In the genomic region with DNA sequence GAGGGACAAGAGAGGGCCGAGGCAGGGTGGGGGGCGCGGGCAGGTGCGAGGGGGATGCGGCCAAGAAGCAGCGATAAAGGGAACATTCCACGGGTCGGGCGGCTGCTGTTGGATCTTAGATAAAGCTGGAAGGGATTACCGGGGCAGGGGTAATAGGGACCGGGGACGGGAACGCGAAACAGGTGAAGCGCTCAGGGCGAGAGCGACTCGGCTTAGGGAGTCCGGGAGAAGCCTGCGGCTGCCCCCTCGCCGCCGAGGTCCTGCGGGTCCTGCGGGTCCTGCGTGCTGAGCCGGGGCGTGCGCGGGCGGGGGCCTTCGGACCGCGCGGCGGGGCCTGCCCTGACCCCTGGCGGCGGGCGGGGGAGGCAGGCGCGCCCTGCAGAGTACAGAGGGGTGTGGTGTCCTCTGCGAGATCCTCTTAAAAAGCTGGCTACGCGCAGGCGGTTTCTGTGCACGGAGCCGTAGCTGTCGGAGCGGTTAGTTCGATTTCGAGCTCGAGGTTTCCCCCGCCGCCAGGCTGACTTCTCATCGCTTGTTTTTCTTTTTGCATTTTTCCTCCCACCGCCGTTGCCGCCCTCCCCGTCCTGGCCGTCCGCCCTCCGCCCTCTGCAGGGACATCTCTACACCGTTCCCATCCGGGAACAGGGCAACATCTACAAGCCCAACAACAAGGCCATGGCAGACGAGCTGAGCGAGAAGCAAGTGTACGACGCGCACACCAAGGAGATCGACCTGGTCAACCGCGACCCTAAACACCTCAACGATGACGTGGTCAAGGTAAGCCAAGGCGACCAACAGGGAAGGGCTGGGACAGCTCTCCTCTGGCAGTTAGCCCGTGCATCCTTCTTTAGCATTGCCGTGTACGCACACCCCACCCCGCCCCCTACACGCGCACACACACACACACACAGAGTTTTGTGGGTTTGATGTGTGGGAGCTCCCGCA, we compare ENCODE assay signal across 8 cellular contexts. TPM values are rescaled to one million over a fixed set of nuclear protein-coding genes. Genes with fewer than 3 reads are reported as not detected.
DNase-seq lines count a peak whose midpoint lies in the region; ATAC-seq and TF ChIP-seq lines count a peak whose summit lies in the region.

No MANE protein-coding gene starts in this region.

- peak; percentile 53 for TF ChIP-seq CTCF in cardiac muscle cell (IDR thresholded peaks at IDR 0.05; ENCODE audit: low read depth, low read length)
- peak; percentile 57 to 83 (median 77) for TF ChIP-seq CTCF in ovary (IDR thresholded peaks at IDR 0.05)
- peak; percentile 43 to 85 (median 55) for TF ChIP-seq CTCF in vagina (IDR thresholded peaks at IDR 0.05)

- H3K27ac Mint-ChIP-seq in activated naive CD8-positive, alpha-beta T cell treated with anti-CD3 and anti-CD28 coated beads for 36 hours: no peak overlapping the region

- no peaks in the 10 kb centered on the region for H3K36me3 Mint-ChIP-seq in activated naive CD8-positive, alpha-beta T cell treated with anti-CD3 and anti-CD28 coated beads for 36 hours

- no peaks in the 10 kb centered on the region for H3K36me3 ChIP-seq in cardiac muscle cell
- H3K36me3 ChIP-seq in ovary: no peaks in the 10 kb centered on the region
- H3K36me3 ChIP-seq in vagina: peaks cover 0 to 14% of the 10 kb centered on the region in 2 donors

- in situ Hi-C loops in SK-MEL-5 (cut with HindIII; ENCODE audit: low pct_unique_long_range_greater_than_20kb, low sequenced_read_pairs): no loop called here

- no peak for TF ChIP-seq EP300 in ovary (IDR thresholded peaks at IDR 0.05)

- peaks cover 28% of the 10 kb centered on the region for H3K4me1 Mint-ChIP-seq in activated naive CD8-positive, alpha-beta T cell treated with anti-CD3 and anti-CD28 coated beads for 36 hours

- H3K9me3 ChIP-seq in cardiac muscle cell (ENCODE audit: low read depth): no peaks in the 10 kb centered on the region
- no peaks in the 10 kb centered on the region for H3K9me3 ChIP-seq in ovary
- H3K9me3 ChIP-seq in vagina: no peaks in the 10 kb centered on the region

- DNase-seq in DMS 273 (lab: John Stamatoyannopoulos, UW; ENCODE audit: unreplicated experiment) (peak; percentile 89), SK-MEL-5 (ENCODE audit: low read depth, low spot score) (peak; percentile 85), cardiac muscle cell (ENCODE audit: low read depth in 1 of 2, low spot score in 1 of 2) (peak; percentile 84 to 89), ovary (peak; percentile 78 to 89 (median 82)), vagina (ENCODE audit: extremely low spot score in 2 of 2) (peak in 1 of 2 donors; percentile 90)
- peak; percentile 78 for DNase-seq in activated naive CD8-positive, alpha-beta T cell treated with anti-CD3 and anti-CD28 coated beads for 36 hours

- ATAC-seq in GM19468 (IDR thresholded peaks at IDR 0.05; ENCODE audit: extremely low read depth, unreplicated experiment) (peak; percentile 91), HG03571 (IDR thresholded peaks at IDR 0.05; ENCODE audit: unreplicated experiment) (peak; percentile 92)

- no peak overlapping the region for H3K27ac ChIP-seq in cardiac muscle cell
- peak overlapping the region; percentile 54 to 73 for H3K27ac ChIP-seq in ovary
- H3K27ac ChIP-seq in vagina: peak overlapping the region; percentile 98

- WGBS in ovary, 3 donors: 1% methylated on average over 78 to 82 of the region's 82 CpGs

- peaks cover 47% of the 10 kb centered on the region for H3K27me3 ChIP-seq in cardiac muscle cell
- H3K27me3 ChIP-seq in ovary: no peaks in the 10 kb centered on the region
- H3K27me3 ChIP-seq in vagina: no peaks in the 10 kb centered on the region

- peaks cover 81% of the 10 kb centered on the region for H3K27me3 Mint-ChIP-seq in activated naive CD8-positive, alpha-beta T cell treated with anti-CD3 and anti-CD28 coated beads for 36 hours

- no peaks in the 10 kb centered on the region for H3K9me3 Mint-ChIP-seq in activated naive CD8-positive, alpha-beta T cell treated with anti-CD3 and anti-CD28 coated beads for 36 hours

- intact Hi-C loops in ovary (cut with DNase I): loop anchor here in 3 of 4 donors (2.0 to 10.0 kb wide), 7 partner anchors 33 to 264 kb away; no protein-coding TSS in a partner anchor
- intact Hi-C loops in vagina (cut with DNase I): loop anchor here (2.0 to 5.0 kb wide), 2 partner anchors 56 to 255 kb away; no protein-coding TSS in a partner anchor

- H3K4me1 ChIP-seq in cardiac muscle cell (ENCODE audit: low read depth) (no peaks in the 10 kb centered on the region), ovary (ENCODE audit: insufficient read depth) (peaks cover 9% of the 10 kb centered on the region), vagina (peaks cover 55% of the 10 kb centered on the region)

- H3K4me3 ChIP-seq in cardiac muscle cell (peak overlapping the region; percentile 39), ovary (peak overlapping the region; percentile 80), vagina (peak overlapping the region; percentile 80 to 92)

- TF ChIP-seq POLR2A in ovary (IDR thresholded peaks at IDR 0.05) (no peak), vagina (IDR thresholded peaks at IDR 0.05) (peak in 1 of 2 donors; percentile 51)

- peak overlapping the region; percentile 85 for H3K4me3 Mint-ChIP-seq in activated naive CD8-positive, alpha-beta T cell treated with anti-CD3 and anti-CD28 coated beads for 36 hours

RNA-seq across cellular contexts. Expression of a gene that starts 1.3 kb away (rescaled TPM):
- total RNA-seq in SK-MEL-5 (2014; rRNA removed; shearing (Covaris generic)): 18.2 and 18.5 TPM in 2 replicates
- 26.1 and 34.8 TPM in 2 replicates for polyA plus RNA-seq in SK-MEL-5 (2015; cell fraction: cytosol; rRNA removed)
- polyA plus RNA-seq in SK-MEL-5 (2015; cell fraction: nucleus; rRNA removed): 10.9 and 12.8 TPM in 2 replicates
- 1 to 10 TPM; 1.4 to 1.5 TPM for total RNA-seq in activated naive CD8-positive, alpha-beta T cell treated with anti-CD3 and anti-CD28 coated beads for 36 hours
- total RNA-seq in cardiac muscle cell: 0.69 and 3.5 TPM in 2 replicates
- polyA plus RNA-seq in cardiac muscle cell: 1.8 and 3.2 TPM in 2 replicates
- total RNA-seq in ovary: 100 to 1,000 TPM in 4 of 7 donors, 10 to 100 TPM in 3; 47.3 to 272 (median 101) TPM
- 100 to 1,000 TPM; 150 to 287 TPM for polyA plus RNA-seq in ovary
- total RNA-seq in vagina: 162 TPM

RNA-seq across cellular contexts. Expression of a gene that starts 26.6 kb away (rescaled TPM):
- total RNA-seq in SK-MEL-5 (2014; rRNA removed; shearing (Covaris generic)): 31.9 and 32.9 TPM in 2 replicates
- polyA plus RNA-seq in SK-MEL-5 (2015; cell fraction: cytosol; rRNA removed): 38.7 and 40.3 TPM in 2 replicates
- polyA plus RNA-seq in SK-MEL-5 (2015; cell fraction: nucleus; rRNA removed): 8.4 and 17.5 TPM in 2 replicates
- not detected for total RNA-seq in activated naive CD8-positive, alpha-beta T cell treated with anti-CD3 and anti-CD28 coated beads for 36 hours
- total RNA-seq in cardiac muscle cell (6.4 and 9.9 TPM in 2 replicates), ovary (10 to 100 TPM; 38.0 to 67.5 (median 53.7) TPM), vagina (42.5 TPM)
- polyA plus RNA-seq in cardiac muscle cell (17.4 and 18.0 TPM in 2 replicates), ovary (100 to 1,000 TPM in 1 of 2 donors, 10 to 100 TPM in 1; 46.2 to 110 TPM)
